Comparison of ENCODE assay signal across 28 cellular contexts in the genomic region with DNA sequence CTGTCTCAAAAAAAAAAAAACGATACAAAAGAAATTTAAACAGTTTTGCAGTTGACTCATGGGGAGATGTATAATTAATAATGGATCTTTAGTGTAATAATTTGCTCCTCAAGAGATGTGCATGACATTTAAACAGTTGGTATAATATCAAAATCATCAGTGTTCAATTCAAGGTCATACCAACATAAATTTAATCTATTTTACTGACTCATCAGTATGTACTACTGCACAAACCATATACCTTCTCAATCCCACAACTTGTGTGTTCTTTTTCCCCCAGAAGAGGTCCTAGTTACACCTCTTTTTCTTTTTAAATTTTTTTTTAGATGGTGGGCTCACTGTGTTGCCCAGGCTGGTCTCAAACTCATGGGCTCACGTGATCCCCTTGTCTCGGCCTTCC.
"Had no signal": no experiment of that assay in that cellular context is flagged by ENCODE, and none has a peak within 500 bp of the region (broad histone marks: within the 10 kb centered on the region; RNA-seq: fewer than 3 reads in every experiment).

No MANE protein-coding gene starts in this region.

- H3K27ac ChIP-seq: colonic mucosa, coronary artery, dorsolateral prefrontal cortex, epithelial cell of prostate, esophagus muscularis mucosa, esophagus squamous epithelium, foreskin keratinocyte, gastrocnemius medialis, gastroesophageal sphincter, heart left ventricle, heart right ventricle had no signal

- DNase-seq: colonic mucosa; cortex of kidney; dermis blood vessel endothelial cell; dorsolateral prefrontal cortex; effector CD4-positive, alpha-beta T cell; effector CD8-positive, alpha-beta T cell; effector memory CD4-positive, alpha-beta T cell; effector memory CD8-positive, alpha-beta T cell; endodermal cell; erythroblast; esophagus squamous epithelium; foreskin fibroblast; foreskin keratinocyte; foreskin melanocyte; gastrocnemius medialis; glutamatergic neuron; head of caudate nucleus; heart left ventricle; heart right ventricle had no signal

- H3K36me3 ChIP-seq: colonic mucosa, esophagus muscularis mucosa, esophagus squamous epithelium, gastrocnemius medialis, gastroesophageal sphincter, heart left ventricle, heart right ventricle had no signal

- H3K9me3 ChIP-seq: colonic mucosa, esophagus muscularis mucosa, esophagus squamous epithelium, gastrocnemius medialis, gastroesophageal sphincter, heart left ventricle, heart right ventricle had no signal

- H3K4me3 ChIP-seq: colonic mucosa, coronary artery, dorsolateral prefrontal cortex, esophagus muscularis mucosa, esophagus squamous epithelium, gastrocnemius medialis, gastroesophageal sphincter, heart left ventricle, heart right ventricle had no signal

- FAIRE-seq: colon, endometrium, endothelial cell of umbilical vein, frontal cortex had no signal

- ATAC-seq: effector memory CD8-positive, alpha-beta T cell; esophagus mucosa; foreskin keratinocyte; gastrocnemius medialis; gastroesophageal sphincter; heart left ventricle; heart right ventricle had no signal

- H3K27me3 ChIP-seq: colonic mucosa, dorsolateral prefrontal cortex, esophagus muscularis mucosa, esophagus squamous epithelium, gastrocnemius medialis, gastroesophageal sphincter, heart left ventricle, heart right ventricle had no signal

- H3K4me1 ChIP-seq: colonic mucosa, esophagus muscularis mucosa, esophagus squamous epithelium, foreskin keratinocyte, gastrocnemius medialis, gastroesophageal sphincter, heart left ventricle, heart right ventricle had no signal
